Comparison of ENCODE assay signal across 1 cellular context in genomic region chr17:77266891-77267341, GRCh38.
TF ChIP-seq lines count a peak whose summit lies in the region.

No MANE protein-coding gene starts in this region.

TF ChIP-seq in SK-N-SH treated with all-trans-retinoic acid at 6 μM for 48 hours, 23 proteins besides CTCF, POLR2A, EP300 and RAD21 (continued from another document):
- no peak for TF ChIP-seq TSHZ2 (CRISPR knock-in tag; IDR thresholded peaks at IDR 0.05)
- no peak for TF ChIP-seq ZC3H10 (CRISPR knock-in tag; IDR thresholded peaks at IDR 0.05)
- no peak for TF ChIP-seq OSR1 (CRISPR knock-in tag; IDR thresholded peaks at IDR 0.05)
- TF ChIP-seq CSRNP3 (CRISPR knock-in tag; IDR thresholded peaks at IDR 0.05) = no peak
- TF ChIP-seq CREB5 (CRISPR knock-in tag; IDR thresholded peaks at IDR 0.05; ENCODE audit: low read depth) = no peak
- TF ChIP-seq PPARA (CRISPR knock-in tag; IDR thresholded peaks at IDR 0.05; ENCODE audit: borderline replicate concordance) = no peak
- TF ChIP-seq ZNF8 (CRISPR knock-in tag; IDR thresholded peaks at IDR 0.05) = no peak
- no peak for TF ChIP-seq ESRRG (CRISPR knock-in tag; IDR thresholded peaks at IDR 0.05)
- TF ChIP-seq ISL1 (CRISPR knock-in tag; IDR thresholded peaks at IDR 0.05) = no peak
- TF ChIP-seq TOX (CRISPR knock-in tag; IDR thresholded peaks at IDR 0.05; ENCODE audit: borderline replicate concordance) = no peak
- no peak for TF ChIP-seq ZFP30 (CRISPR knock-in tag; IDR thresholded peaks at IDR 0.05)
- no peak for TF ChIP-seq RARB (CRISPR knock-in tag; IDR thresholded peaks at IDR 0.05)
- TF ChIP-seq POU6F1 (CRISPR knock-in tag; IDR thresholded peaks at IDR 0.05; ENCODE audit: borderline replicate concordance, low read depth) = no peak
- no peak for TF ChIP-seq CSDC2 (CRISPR knock-in tag; IDR thresholded peaks at IDR 0.05)
- TF ChIP-seq SNAI2 (CRISPR knock-in tag; IDR thresholded peaks at IDR 0.05) = no peak
- TF ChIP-seq PATZ1 (CRISPR knock-in tag; IDR thresholded peaks at IDR 0.05; ENCODE audit: borderline replicate concordance) = no peak
